In genomic region chr17:1688405-1688804, GRCh38 we compare ENCODE assay signal across 1 cellular context. TPM values are rescaled to one million over a fixed set of nuclear protein-coding genes. Genes with fewer than 3 reads are reported as not detected.
"Had no signal": no experiment of that assay in that cellular context is flagged by ENCODE, and none has a peak within 500 bp of the region (broad histone marks: within the 10 kb centered on the region; RNA-seq: fewer than 3 reads in every experiment).

No MANE protein-coding gene starts in this region.

RNA-seq across cellular contexts. Expression of gene SCARF1, which starts 42.9 kb away (rescaled TPM):
- total RNA-seq: GM23248 had no signal
